In the genomic region with DNA sequence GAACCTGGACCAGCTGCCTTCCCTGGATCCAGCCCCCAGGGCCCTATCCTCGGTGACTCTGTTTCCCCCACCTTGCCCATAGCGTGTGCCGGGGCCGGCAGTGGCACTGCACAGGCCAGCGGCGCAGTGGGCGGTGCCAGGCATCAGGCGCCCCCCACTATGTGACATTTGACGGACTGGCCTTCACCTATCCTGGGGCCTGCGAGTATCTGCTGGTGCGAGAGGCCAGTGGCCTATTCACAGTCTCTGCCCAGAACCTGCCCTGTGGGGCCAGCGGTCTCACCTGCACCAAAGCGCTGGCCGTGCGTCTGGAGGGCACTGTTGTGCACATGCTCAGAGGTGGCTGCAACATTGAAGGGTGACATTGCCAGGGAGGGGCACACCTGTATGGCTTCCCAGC, we compare ENCODE assay signal across 1 cellular context.
TF ChIP-seq lines count a peak whose summit lies in the region.

No MANE protein-coding gene starts in this region.

TF ChIP-seq in K562, 482 proteins besides CTCF, POLR2A, EP300 and RAD21 (continued from another document):
- no peak for TF ChIP-seq ZNF232 (CRISPR knock-in tag; IDR thresholded peaks at IDR 0.05)
- TF ChIP-seq JUNB (CRISPR knock-in tag; conservative IDR thresholded peaks at IDR 0.05): no peak
- TF ChIP-seq HLTF (IDR thresholded peaks at IDR 0.05): no peak
- TF ChIP-seq HMBOX1 (IDR thresholded peaks at IDR 0.05): no peak
- TF ChIP-seq ZC3H11A (IDR thresholded peaks at IDR 0.05; ENCODE audit: low read depth, low read length): no peak
- no peak for TF ChIP-seq TSC22D4 (tag; IDR thresholded peaks at IDR 0.05)
- no peak for TF ChIP-seq IRF1 (CRISPR knock-in tag; IDR thresholded peaks at IDR 0.05; ENCODE audit: borderline replicate concordance)
- TF ChIP-seq SMAD2 (IDR thresholded peaks at IDR 0.05; ENCODE audit: low read depth, low read length): no peak
- no peak for TF ChIP-seq GATAD2A (IDR thresholded peaks at IDR 0.05)
- no peak for TF ChIP-seq ZNF589 (CRISPR knock-in tag; IDR thresholded peaks at IDR 0.05; ENCODE audit: low read depth)
- TF ChIP-seq KDM5B (IDR thresholded peaks at IDR 0.05; ENCODE audit: insufficient replicate concordance, low read depth, low read length): no peak
- no peak for TF ChIP-seq TARDBP (IDR thresholded peaks at IDR 0.05)
